In the genomic region with DNA sequence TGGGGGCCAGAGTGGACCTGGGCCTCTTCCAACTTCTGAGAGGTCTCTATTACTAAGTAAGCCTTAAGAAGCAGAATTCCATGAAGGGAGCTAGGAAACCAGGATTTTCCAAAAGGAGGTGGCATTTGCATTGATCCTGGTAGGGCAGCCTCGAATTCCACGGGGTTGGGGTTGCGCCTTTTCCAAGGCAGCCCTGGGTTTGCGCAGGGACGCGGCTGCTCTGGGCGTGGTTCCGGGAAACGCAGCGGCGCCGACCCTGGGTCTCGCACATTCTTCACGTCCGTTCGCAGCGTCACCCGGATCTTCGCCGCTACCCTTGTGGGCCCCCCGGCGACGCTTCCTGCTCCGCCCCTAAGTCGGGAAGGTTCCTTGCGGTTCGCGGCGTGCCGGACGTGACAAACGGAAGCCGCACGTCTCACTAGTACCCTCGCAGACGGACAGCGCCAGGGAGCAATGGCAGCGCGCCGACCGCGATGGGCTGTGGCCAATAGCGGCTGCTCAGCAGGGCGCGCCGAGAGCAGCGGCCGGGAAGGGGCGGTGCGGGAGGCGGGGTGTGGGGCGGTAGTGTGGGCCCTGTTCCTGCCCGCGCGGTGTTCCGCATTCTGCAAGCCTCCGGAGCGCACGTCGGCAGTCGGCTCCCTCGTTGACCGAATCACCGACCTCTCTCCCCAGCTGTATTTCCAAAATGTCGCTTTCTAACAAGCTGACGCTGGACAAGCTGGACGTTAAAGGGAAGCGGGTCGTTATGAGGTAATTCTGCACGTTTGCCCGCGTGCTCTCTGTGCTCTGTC, we compare ENCODE assay signal across 8 cellular contexts. TPM values are rescaled to one million over a fixed set of nuclear protein-coding genes. Genes with fewer than 3 reads are reported as not detected.
DNase-seq lines count a peak whose midpoint lies in the region; ATAC-seq, FAIRE-seq and TF ChIP-seq lines count a peak whose summit lies in the region.

A gene (plus strand): TSS at position 593 of the 791 bp plus-strand sequence. CDS start 93 bp downstream, at position 686.

- intact Hi-C loops in OCI-LY7 (cut with micrococcal nuclease; ENCODE audit: unreplicated experiment), result loop anchor here (5.0 to 10.0 kb wide), 3 partner anchors 192 to 1041 kb away; a partner anchor contains a TSS

- H3K27me3 ChIP-seq in mononuclear cell (ENCODE audit: insufficient read depth, low read length), result no peaks in the 10 kb centered on the region

- H3K9me3 ChIP-seq in OCI-LY7 (ENCODE audit: low read length) (0 out of 2 replicates have a peak, but pooled peaks cover 3% of the 10 kb centered on the region), mononuclear cell (ENCODE audit: low read depth, low read length) (no peaks in the 10 kb centered on the region)

- no peak for FAIRE-seq in D721Med (lab: Jason Lieb, UNC)

- TF ChIP-seq CTCF in D721Med (IDR thresholded peaks at IDR 0.05; ENCODE audit: insufficient read depth, missing control alignments) (no peak), OCI-LY7 (conservative IDR thresholded peaks at IDR 0.05; ENCODE audit: low read length) (no peak)

- CTCF ChIA-PET in OCI-LY7 (lab: Charles Lee; ENCODE audit: unreplicated experiment), result no interaction called here

- H3K4me3 ChIP-seq in OCI-LY7 (ENCODE audit: low read depth, low read length, poor library complexity, severe bottlenecking) (peak within 1 kb of the TSS; percentile 100), mononuclear cell (ENCODE audit: low read length) (peak within 1 kb of the TSS; percentile 99)

- DNase-seq in D721Med (ENCODE audit: insufficient read length, low spot score) (peak; percentile 66), HuH-7.5 (ENCODE audit: low spot score) (peak; percentile 52), OCI-LY7 (ENCODE audit: low spot score) (peak; percentile 95), activated T-cell treated with anti-CD3 and anti-CD28 coated beads for 24 hours (ENCODE audit: low read depth) (peak; percentile 88), epidermal melanocyte (ENCODE audit: insufficient read length, low spot score) (peak; percentile 75)
- peak; percentile 71 to 82 for DNase-seq in stimulated activated CD8-positive, alpha-beta memory T cell treated with anti-CD3 and anti-CD28 coated beads, Interleukin-4, amount 100 ng/mL, for 1 hour (ENCODE audit: low read depth in 2 of 2, low spot score in 1 of 2)

- H3K27ac ChIP-seq in OCI-LY7 (ENCODE audit: low read depth, low read length, poor library complexity, severe bottlenecking), result peak within 1 kb of the TSS; percentile 82

- peaks cover 50% of the 10 kb centered on the region for H3K4me1 ChIP-seq in OCI-LY7 (ENCODE audit: insufficient read depth, low read length, poor library complexity, severe bottlenecking)
- H3K4me1 ChIP-seq in mononuclear cell (ENCODE audit: insufficient read depth, low read length), result peaks cover 42% of the 10 kb centered on the region

- H4K20me1 ChIP-seq in OCI-LY7 (ENCODE audit: insufficient read depth, low read length), result peaks cover 40% of the 10 kb centered on the region

- H3K9me2 ChIP-seq in OCI-LY7 (ENCODE audit: insufficient read depth, low read length), result no peaks in the 10 kb centered on the region

- peak within 1 kb of the TSS; percentile 98 for H3K4me2 ChIP-seq in OCI-LY7 (ENCODE audit: low read length)

- H3K36me3 ChIP-seq in OCI-LY7 (ENCODE audit: insufficient read depth, low read length), result peaks cover 41% of the 10 kb centered on the region

- H2AFZ ChIP-seq in OCI-LY7 (ENCODE audit: low read length), result peak within 1 kb of the TSS; percentile 93

- no TSS peak for BruUV-seq in OCI-LY7 (replicated peaks; lab: Mats Ljungman, UMichigan)

- peak; percentile 94 for ATAC-seq in GM21526 (IDR thresholded peaks at IDR 0.05; ENCODE audit: low FRiP score, unreplicated experiment)

- H3K79me2 ChIP-seq in OCI-LY7 (ENCODE audit: insufficient read depth, low read depth, low read length), result peaks cover 48% of the 10 kb centered on the region

- POLR2A ChIA-PET in OCI-LY7 (lab: Charles Lee), result interaction anchor here (0.6 to 1.2 kb wide), 4 partner anchors 14 to 331 kb away, joined by 3 to 4 read pairs (median 4); no protein-coding TSS in a partner anchor

RNA-seq across cellular contexts. Expression of the gene that starts here (rescaled TPM):
- 164 and 179 TPM in 2 replicates for total RNA-seq in OCI-LY7 (2014; rRNA removed; shearing (Covaris generic))
- total RNA-seq in OCI-LY7 (2022), result 293 and 433 TPM in 2 replicates
- 217 TPM for total RNA-seq in mononuclear cell

Comparison
In these comparisons a context has a peak if more than half of its experiments do, and no peak if none do; other contexts are left out.
1. Peak in every context shown above with its lines: DNase-seq, ATAC-seq, H3K4me3 ChIP-seq and H3K27ac ChIP-seq.